ENCODE assay signal across 8 cellular contexts in the genomic region with DNA sequence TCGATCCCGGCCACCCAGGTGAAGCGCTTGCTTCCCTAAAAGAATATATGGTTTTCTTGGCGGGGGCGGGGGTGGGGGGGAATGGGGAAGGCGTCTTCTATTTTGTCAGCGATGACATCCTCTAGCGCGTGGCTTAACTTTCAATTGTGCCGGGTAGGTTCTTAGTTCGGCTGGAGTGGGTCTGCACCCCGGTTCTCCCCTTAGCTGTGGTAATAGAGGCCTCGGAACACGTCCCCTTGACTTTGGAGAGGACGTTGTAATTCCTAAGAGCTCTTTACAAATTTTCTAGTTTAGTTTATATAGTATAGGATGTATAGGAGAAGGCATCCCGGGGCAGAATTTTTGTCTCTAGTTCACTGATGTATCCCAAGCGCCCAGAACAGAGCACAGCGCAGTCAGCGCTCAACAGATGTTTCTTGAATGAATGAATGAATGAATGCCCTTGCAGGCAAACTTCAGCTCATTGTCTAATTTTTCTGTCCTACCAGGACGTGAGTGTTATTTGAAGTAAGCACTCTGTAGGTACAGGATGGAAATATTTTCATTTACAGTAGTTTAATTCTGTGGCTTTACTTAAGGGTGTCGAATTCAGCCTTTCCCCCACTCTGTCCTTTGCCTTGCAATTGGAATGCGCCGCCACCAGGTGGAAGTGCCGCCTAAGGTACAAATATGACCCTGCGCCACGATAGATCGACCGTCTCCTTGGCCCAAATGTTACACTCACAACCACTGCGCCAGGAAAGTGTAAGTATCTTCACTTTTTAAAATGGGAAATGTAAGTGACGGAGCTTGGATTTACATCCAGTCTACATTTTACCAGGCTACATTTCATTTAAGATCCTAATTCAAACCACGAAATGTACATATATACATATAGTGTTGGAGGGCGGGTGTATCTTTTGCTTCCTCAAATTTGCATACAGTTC.
DNase-seq lines count a peak whose midpoint lies in the region; ATAC-seq and TF ChIP-seq lines count a peak whose summit lies in the region.

No MANE protein-coding gene starts in this region.

- H3K4me3 ChIP-seq in epithelial cell of esophagus (ENCODE audit: low read length) = peak overlapping the region; percentile 89

- ATAC-seq in GM21360 (IDR thresholded peaks at IDR 0.05; ENCODE audit: unreplicated experiment) = peak; percentile 79

- TF ChIP-seq CTCF in epithelial cell of esophagus (IDR thresholded peaks at IDR 0.05; ENCODE audit: insufficient read depth, low read depth, low read length, missing control alignments) = peak; percentile 94

- DNase-seq in COR-L47 (lab: John Stamatoyannopoulos, UW) (peak; percentile 73), HS-5 (ENCODE audit: low read depth) (peak; percentile 56), NOMO-1 (lab: John Stamatoyannopoulos, UW; ENCODE audit: unreplicated experiment in 2 of 2) (peak; percentile 64 to 85), epithelial cell of esophagus (ENCODE audit: low read depth) (peak; percentile 86), middle frontal gyrus (ENCODE audit: extremely low spot score, low spot score) (peak; percentile 82)
- peak; percentile 84 for DNase-seq in activated CD8-positive, alpha-beta memory T cell treated with anti-CD3 and anti-CD28 coated beads, Interleukin-2, amount 50 U/mL, for 48 hours
- DNase-seq in stimulated activated CD8-positive, alpha-beta memory T cell treated with anti-CD3 and anti-CD28 coated beads, Interleukin-15, amount 100 ng/mL, for 48 hours (ENCODE audit: low read depth in 2 of 2) = peak; percentile 55 to 61

Comparison
In these comparisons a context has a peak if more than half of its experiments do, and no peak if none do; other contexts are left out.
1. Peak in every context shown above with its lines: DNase-seq, ATAC-seq and H3K4me3 ChIP-seq.